Comparison of ENCODE assay signal across 1 cellular context in the genomic region with DNA sequence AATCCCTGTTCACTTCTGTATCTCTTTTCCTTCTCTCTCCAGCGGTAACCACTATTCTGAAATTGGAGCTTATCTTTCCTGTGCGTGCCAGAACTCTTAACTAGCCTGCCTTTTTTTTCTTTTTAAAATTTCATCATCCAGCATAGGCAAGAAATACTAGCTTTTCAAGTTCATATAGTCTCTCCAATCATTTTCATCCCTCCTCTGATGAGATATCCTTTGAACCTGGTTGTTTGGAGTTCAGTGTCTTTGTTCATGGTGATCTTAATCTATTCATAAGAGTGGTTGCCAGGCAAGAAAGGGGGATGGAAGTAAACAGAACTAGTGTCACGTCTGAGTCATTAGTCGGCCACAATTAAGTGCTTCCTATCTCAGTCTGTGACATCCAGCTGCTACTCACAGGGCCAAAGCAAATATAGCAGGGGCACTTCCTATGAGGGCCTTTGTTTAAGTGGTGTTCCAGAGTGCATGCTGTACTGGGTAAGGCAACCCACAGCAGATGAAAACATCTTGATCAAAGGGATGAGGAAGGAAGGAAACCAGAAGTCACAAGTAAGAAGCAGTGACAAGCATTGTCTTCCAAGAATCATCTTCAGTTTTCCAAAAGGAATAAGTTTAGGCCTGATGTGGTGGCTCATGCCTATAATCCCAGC.
TF ChIP-seq lines count a peak whose summit lies in the region.

No MANE protein-coding gene starts in this region.

TF ChIP-seq in K562, 482 proteins besides CTCF, POLR2A, EP300 and RAD21 (continued from another document and continues in another):
- TF ChIP-seq, protein P1, sequence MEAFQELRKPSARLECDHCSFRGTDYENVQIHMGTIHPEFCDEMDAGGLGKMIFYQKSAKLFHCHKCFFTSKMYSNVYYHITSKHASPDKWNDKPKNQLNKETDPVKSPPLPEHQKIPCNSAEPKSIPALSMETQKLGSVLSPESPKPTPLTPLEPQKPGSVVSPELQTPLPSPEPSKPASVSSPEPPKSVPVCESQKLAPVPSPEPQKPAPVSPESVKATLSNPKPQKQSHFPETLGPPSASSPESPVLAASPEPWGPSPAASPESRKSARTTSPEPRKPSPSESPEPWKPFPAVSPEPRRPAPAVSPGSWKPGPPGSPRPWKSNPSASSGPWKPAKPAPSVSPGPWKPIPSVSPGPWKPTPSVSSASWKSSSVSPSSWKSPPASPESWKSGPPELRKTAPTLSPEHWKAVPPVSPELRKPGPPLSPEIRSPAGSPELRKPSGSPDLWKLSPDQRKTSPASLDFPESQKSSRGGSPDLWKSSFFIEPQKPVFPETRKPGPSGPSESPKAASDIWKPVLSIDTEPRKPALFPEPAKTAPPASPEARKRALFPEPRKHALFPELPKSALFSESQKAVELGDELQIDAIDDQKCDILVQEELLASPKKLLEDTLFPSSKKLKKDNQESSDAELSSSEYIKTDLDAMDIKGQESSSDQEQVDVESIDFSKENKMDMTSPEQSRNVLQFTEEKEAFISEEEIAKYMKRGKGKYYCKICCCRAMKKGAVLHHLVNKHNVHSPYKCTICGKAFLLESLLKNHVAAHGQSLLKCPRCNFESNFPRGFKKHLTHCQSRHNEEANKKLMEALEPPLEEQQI (IDR thresholded peaks at IDR 0.05), result 0 out of 2 replicates have a peak, but pooled peaks have one; percentile 50
- TF ChIP-seq CBX3 (IDR thresholded peaks at IDR 0.05; ENCODE audit: borderline replicate concordance in 1 of 2, low read length in 2 of 2) (0 out of 3 replicates have a peak, but pooled peaks of 1 of the 2 experiments have one; percentile 42), PML (IDR thresholded peaks at IDR 0.05; ENCODE audit: low read length) (peak; percentile 75; the same call in 1 of the 2 replicates), ZNF436 (CRISPR knock-in tag; IDR thresholded peaks at IDR 0.05) (no peak), ZNF507 (tag; conservative IDR thresholded peaks at IDR 0.05) (no peak), HDGF (IDR thresholded peaks at IDR 0.05) (no peak), FOXA3 (CRISPR knock-in tag; conservative IDR thresholded peaks at IDR 0.05 in 1 of 2, IDR thresholded peaks at IDR 0.05 in 1 of 2) (peak; percentile 96), KLF16 (IDR thresholded peaks at IDR 0.05) (peak; percentile 49; the same call in 1 of the 2 replicates), TRIM24 (IDR thresholded peaks at IDR 0.05) (peak; percentile 61 to 64), NFE2 (IDR thresholded peaks at IDR 0.05; ENCODE audit: low read depth) (peak; percentile 54; the same call in 1 of the 2 replicates), BHLHE40 (IDR thresholded peaks at IDR 0.05; ENCODE audit: low read length) (peak; percentile 56), MAZ (CRISPR knock-in tag; conservative IDR thresholded peaks at IDR 0.05 in 1 of 2, IDR thresholded peaks at IDR 0.05 in 1 of 2) (peak in 1 of 2 experiments; percentile 48; a peak in 1 of 4 replicates), PHB2 (IDR thresholded peaks at IDR 0.05; ENCODE audit: low read depth) (no peak), NR2C2 (CRISPR knock-in tag; IDR thresholded peaks at IDR 0.05) (no peak), NR2C2 (tag; IDR thresholded peaks at IDR 0.05) (peak; percentile 86), SOX6 (IDR thresholded peaks at IDR 0.05) (peak; percentile 100), ZNF778 (CRISPR knock-in tag; IDR thresholded peaks at IDR 0.05) (no peak), DACH1 (IDR thresholded peaks at IDR 0.05; ENCODE audit: partially characterized antibody) (peak; percentile 90), GATAD2A (IDR thresholded peaks at IDR 0.05) (0 out of 2 replicates have a peak, but pooled peaks have one; percentile 63), MYC (IDR thresholded peaks at IDR 0.05; ENCODE audit: low read depth, low read length) (no peak), MYC (CRISPR knock-in tag; IDR thresholded peaks at IDR 0.05; ENCODE audit: borderline replicate concordance, low read depth) (no peak), RCOR1 (IDR thresholded peaks at IDR 0.05; ENCODE audit: borderline replicate concordance in 1 of 2, low read depth in 2 of 2, low read length in 2 of 2) (peak in 1 of 2 experiments; percentile 69; a peak in 2 of 4 replicates), NCOR1 (IDR thresholded peaks at IDR 0.05) (peak; percentile 77), PHF21A (IDR thresholded peaks at IDR 0.05; ENCODE audit: borderline replicate concordance, low read depth) (no peak), FOXK2 (conservative IDR thresholded peaks at IDR 0.05 in 1 of 2, IDR thresholded peaks at IDR 0.05 in 1 of 2; ENCODE audit: low read depth in 2 of 2) (peak; percentile 71 to 78; a peak in 2 of 4 replicates), ZNF324 (CRISPR knock-in tag; IDR thresholded peaks at IDR 0.05) (no peak), ZFP36 (IDR thresholded peaks at IDR 0.05; ENCODE audit: low read depth, low read length, partially characterized antibody) (no peak), TAL1 (IDR thresholded peaks at IDR 0.05) (peak; percentile 76), KDM2B (CRISPR knock-in tag; IDR thresholded peaks at IDR 0.05) (no peak), TCF3 (CRISPR knock-in tag; IDR thresholded peaks at IDR 0.05) (peak; percentile 88), SLC30A9 (CRISPR knock-in tag; IDR thresholded peaks at IDR 0.05) (no peak), SAFB (IDR thresholded peaks at IDR 0.05; ENCODE audit: borderline replicate concordance, low read depth, low read length) (no peak), LCOR (CRISPR knock-in tag; IDR thresholded peaks at IDR 0.05) (peak; percentile 61; the same call in 1 of the 2 replicates), NFIC (IDR thresholded peaks at IDR 0.05) (peak; percentile 63), LARP7 (IDR thresholded peaks at IDR 0.05) (no peak), ZNF766 (CRISPR knock-in tag; conservative IDR thresholded peaks at IDR 0.05) (no peak), NR2C1 (IDR thresholded peaks at IDR 0.05) (no peak; the same call in 1 of the 2 replicates), NR2C1 (tag; IDR thresholded peaks at IDR 0.05) (peak; percentile 56), MCM7 (IDR thresholded peaks at IDR 0.05) (peak in 1 of 2 experiments; percentile 64; a peak in 1 of 4 replicates), NBN (IDR thresholded peaks at IDR 0.05; ENCODE audit: low read depth) (peak; percentile 38; the same call in 1 of the 2 replicates), EP400 (IDR thresholded peaks at IDR 0.05) (peak; percentile 35; the same call in 1 of the 2 replicates), SMAD1 (IDR thresholded peaks at IDR 0.05; ENCODE audit: low read depth, low read length, partially characterized antibody) (no peak), POLR2B (IDR thresholded peaks at IDR 0.05; ENCODE audit: low read depth, partially characterized antibody) (no peak), PHF8 (IDR thresholded peaks at IDR 0.05; ENCODE audit: borderline replicate concordance, low read length) (no peak), PTTG1 (tag; IDR thresholded peaks at IDR 0.05; ENCODE audit: low read depth) (no peak), GABPA (tag; conservative IDR thresholded peaks at IDR 0.05; ENCODE audit: low read depth) (peak; percentile 55)
- TF ChIP-seq, protein P2, sequence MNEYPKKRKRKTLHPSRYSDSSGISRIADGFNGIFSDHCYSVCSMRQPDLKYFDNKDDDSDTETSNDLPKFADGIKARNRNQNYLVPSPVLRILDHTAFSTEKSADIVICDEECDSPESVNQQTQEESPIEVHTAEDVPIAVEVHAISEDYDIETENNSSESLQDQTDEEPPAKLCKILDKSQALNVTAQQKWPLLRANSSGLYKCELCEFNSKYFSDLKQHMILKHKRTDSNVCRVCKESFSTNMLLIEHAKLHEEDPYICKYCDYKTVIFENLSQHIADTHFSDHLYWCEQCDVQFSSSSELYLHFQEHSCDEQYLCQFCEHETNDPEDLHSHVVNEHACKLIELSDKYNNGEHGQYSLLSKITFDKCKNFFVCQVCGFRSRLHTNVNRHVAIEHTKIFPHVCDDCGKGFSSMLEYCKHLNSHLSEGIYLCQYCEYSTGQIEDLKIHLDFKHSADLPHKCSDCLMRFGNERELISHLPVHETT (CRISPR knock-in tag; conservative IDR thresholded peaks at IDR 0.05 in 1 of 2, IDR thresholded peaks at IDR 0.05 in 1 of 2), result peak in 1 of 2 experiments; percentile 22; a peak in 1 of 4 replicates
- TF ChIP-seq, protein P3, sequence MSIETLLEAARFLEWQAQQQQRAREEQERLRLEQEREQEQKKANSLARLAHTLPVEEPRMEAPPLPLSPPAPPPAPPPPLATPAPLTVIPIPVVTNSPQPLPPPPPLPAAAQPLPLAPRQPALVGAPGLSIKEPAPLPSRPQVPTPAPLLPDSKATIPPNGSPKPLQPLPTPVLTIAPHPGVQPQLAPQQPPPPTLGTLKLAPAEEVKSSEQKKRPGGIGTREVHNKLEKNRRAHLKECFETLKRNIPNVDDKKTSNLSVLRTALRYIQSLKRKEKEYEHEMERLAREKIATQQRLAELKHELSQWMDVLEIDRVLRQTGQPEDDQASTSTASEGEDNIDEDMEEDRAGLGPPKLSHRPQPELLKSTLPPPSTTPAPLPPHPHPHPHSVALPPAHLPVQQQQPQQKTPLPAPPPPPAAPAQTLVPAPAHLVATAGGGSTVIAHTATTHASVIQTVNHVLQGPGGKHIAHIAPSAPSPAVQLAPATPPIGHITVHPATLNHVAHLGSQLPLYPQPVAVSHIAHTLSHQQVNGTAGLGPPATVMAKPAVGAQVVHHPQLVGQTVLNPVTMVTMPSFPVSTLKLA (conservative IDR thresholded peaks at IDR 0.05), result peak in 1 of 2 experiments; percentile 48; a peak in 1 of 4 replicates
- TF ChIP-seq, protein P4, sequence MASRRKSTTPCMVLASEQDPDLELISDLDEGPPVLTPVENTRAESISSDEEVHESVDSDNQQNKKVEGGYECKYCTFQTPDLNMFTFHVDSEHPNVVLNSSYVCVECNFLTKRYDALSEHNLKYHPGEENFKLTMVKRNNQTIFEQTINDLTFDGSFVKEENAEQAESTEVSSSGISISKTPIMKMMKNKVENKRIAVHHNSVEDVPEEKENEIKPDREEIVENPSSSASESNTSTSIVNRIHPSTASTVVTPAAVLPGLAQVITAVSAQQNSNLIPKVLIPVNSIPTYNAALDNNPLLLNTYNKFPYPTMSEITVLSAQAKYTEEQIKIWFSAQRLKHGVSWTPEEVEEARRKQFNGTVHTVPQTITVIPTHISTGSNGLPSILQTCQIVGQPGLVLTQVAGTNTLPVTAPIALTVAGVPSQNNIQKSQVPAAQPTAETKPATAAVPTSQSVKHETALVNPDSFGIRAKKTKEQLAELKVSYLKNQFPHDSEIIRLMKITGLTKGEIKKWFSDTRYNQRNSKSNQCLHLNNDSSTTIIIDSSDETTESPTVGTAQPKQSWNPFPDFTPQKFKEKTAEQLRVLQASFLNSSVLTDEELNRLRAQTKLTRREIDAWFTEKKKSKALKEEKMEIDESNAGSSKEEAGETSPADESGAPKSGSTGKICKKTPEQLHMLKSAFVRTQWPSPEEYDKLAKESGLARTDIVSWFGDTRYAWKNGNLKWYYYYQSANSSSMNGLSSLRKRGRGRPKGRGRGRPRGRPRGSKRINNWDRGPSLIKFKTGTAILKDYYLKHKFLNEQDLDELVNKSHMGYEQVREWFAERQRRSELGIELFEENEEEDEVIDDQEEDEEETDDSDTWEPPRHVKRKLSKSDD (conservative IDR thresholded peaks at IDR 0.05; ENCODE audit: low read length), result no peak
- TF ChIP-seq, protein P5, sequence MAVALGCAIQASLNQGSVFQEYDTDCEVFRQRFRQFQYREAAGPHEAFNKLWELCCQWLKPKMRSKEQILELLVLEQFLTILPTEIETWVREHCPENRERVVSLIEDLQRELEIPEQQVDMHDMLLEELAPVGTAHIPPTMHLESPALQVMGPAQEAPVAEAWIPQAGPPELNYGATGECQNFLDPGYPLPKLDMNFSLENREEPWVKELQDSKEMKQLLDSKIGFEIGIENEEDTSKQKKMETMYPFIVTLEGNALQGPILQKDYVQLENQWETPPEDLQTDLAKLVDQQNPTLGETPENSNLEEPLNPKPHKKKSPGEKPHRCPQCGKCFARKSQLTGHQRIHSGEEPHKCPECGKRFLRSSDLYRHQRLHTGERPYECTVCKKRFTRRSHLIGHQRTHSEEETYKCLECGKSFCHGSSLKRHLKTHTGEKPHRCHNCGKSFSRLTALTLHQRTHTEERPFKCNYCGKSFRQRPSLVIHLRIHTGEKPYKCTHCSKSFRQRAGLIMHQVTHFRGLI (CRISPR knock-in tag; IDR thresholded peaks at IDR 0.05), result no peak
- TF ChIP-seq, protein P6, sequence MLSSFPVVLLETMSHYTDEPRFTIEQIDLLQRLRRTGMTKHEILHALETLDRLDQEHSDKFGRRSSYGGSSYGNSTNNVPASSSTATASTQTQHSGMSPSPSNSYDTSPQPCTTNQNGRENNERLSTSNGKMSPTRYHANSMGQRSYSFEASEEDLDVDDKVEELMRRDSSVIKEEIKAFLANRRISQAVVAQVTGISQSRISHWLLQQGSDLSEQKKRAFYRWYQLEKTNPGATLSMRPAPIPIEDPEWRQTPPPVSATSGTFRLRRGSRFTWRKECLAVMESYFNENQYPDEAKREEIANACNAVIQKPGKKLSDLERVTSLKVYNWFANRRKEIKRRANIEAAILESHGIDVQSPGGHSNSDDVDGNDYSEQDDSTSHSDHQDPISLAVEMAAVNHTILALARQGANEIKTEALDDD (IDR thresholded peaks at IDR 0.05), result peak; percentile 94
- TF ChIP-seq, protein P7, sequence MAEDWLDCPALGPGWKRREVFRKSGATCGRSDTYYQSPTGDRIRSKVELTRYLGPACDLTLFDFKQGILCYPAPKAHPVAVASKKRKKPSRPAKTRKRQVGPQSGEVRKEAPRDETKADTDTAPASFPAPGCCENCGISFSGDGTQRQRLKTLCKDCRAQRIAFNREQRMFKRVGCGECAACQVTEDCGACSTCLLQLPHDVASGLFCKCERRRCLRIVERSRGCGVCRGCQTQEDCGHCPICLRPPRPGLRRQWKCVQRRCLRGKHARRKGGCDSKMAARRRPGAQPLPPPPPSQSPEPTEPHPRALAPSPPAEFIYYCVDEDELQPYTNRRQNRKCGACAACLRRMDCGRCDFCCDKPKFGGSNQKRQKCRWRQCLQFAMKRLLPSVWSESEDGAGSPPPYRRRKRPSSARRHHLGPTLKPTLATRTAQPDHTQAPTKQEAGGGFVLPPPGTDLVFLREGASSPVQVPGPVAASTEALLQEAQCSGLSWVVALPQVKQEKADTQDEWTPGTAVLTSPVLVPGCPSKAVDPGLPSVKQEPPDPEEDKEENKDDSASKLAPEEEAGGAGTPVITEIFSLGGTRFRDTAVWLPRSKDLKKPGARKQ (CRISPR knock-in tag; IDR thresholded peaks at IDR 0.05), result no peak
- TF ChIP-seq, protein P8, sequence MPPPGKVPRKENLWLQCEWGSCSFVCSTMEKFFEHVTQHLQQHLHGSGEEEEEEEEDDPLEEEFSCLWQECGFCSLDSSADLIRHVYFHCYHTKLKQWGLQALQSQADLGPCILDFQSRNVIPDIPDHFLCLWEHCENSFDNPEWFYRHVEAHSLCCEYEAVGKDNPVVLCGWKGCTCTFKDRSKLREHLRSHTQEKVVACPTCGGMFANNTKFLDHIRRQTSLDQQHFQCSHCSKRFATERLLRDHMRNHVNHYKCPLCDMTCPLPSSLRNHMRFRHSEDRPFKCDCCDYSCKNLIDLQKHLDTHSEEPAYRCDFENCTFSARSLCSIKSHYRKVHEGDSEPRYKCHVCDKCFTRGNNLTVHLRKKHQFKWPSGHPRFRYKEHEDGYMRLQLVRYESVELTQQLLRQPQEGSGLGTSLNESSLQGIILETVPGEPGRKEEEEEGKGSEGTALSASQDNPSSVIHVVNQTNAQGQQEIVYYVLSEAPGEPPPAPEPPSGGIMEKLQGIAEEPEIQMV (tag; conservative IDR thresholded peaks at IDR 0.05; ENCODE audit: low read depth), result no peak
